ENCODE assay signal across 16 cellular contexts in the genomic region with DNA sequence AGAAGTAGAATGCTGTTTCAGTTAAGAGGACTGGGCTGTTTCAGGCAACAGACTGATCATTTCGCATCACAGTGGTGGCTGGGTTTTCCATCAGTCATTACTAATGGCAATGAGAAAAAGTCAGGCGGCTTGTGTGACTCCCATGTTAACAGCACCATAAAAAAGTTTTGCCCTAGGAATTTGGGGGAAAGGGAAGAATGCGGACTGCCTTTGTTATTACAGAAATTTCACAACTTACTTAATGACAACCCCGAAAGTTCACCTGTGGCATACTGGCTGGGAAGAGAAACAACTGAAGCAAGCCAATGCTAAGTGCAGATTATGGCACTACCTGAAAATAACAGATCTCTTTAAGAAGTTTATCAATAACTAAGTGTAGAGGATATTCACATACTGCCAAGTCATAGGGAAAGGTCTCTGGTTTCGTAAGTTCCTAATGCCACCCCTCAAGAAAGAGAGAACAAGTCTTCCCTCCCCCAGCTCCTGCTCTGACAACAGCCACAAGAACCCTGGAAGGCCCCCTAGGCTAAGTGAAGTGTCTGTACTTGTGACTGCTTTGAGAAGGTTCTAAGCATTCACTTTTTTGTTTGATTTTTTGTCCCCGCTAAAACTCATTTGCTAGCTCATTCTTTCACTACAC. TPM values are rescaled to one million over a fixed set of nuclear protein-coding genes. Genes with fewer than 3 reads are reported as not detected.
DNase-seq lines count a peak whose midpoint lies in the region; ATAC-seq lines count a peak whose summit lies in the region.
"Had no signal": no experiment of that assay in that cellular context is flagged by ENCODE, and none has a peak within 500 bp of the region (broad histone marks: within the 10 kb centered on the region; RNA-seq: fewer than 3 reads in every experiment).

No MANE protein-coding gene starts in this region.

- H3K4me3 Mint-ChIP-seq in activated T-helper 1 cell treated with anti-CD3 and anti-CD28 coated beads, Interleukin-12 subunit alpha, Interleukin-12 subunit beta, Interleukin-2, Interleukin-4 antibody, amounts not matched to agents 30 ng/mL and 10 ng/mL and 1 ng/mL, durations not matched to agents 14 hours and 24 hours and 36 hours: no peak overlapping the region
- H3K4me3 Mint-ChIP-seq: activated naive CD8-positive, alpha-beta T cell had no signal

- H3K9ac ChIP-seq in SK-N-MC (ENCODE audit: insufficient read length): no peak overlapping the region
- H3K9ac ChIP-seq: parathyroid adenoma had no signal

- no peak overlapping the region for H3K27ac Mint-ChIP-seq in activated T-helper 1 cell treated with anti-CD3 and anti-CD28 coated beads, Interleukin-12 subunit alpha, Interleukin-12 subunit beta, Interleukin-2, Interleukin-4 antibody, amounts not matched to agents 30 ng/mL and 10 ng/mL and 1 ng/mL, durations not matched to agents 14 hours and 24 hours and 36 hours
- H3K27ac Mint-ChIP-seq: activated naive CD8-positive, alpha-beta T cell had no signal

- H3K27ac ChIP-seq in SK-N-MC: peak overlapping the region; percentile 34; the same call in 1 of the 2 replicates
- H3K27ac ChIP-seq: parathyroid adenoma, WERI-Rb-1 had no signal

- H3K4me3 ChIP-seq in SK-N-MC: no peak overlapping the region

- no peaks in the 10 kb centered on the region for H3K9me3 Mint-ChIP-seq in activated T-helper 1 cell treated with anti-CD3 and anti-CD28 coated beads, Interleukin-12 subunit alpha, Interleukin-12 subunit beta, Interleukin-2, Interleukin-4 antibody, amounts not matched to agents 30 ng/mL and 10 ng/mL and 1 ng/mL, durations not matched to agents 14 hours and 24 hours and 36 hours

- peaks cover 61% of the 10 kb centered on the region for H3K36me3 ChIP-seq in SK-N-MC (ENCODE audit: insufficient read depth, low read length)

- peak; percentile 83 for ATAC-seq in GM18870 (IDR thresholded peaks at IDR 0.05; ENCODE audit: unreplicated experiment)
- ATAC-seq in HG02571 (IDR thresholded peaks at IDR 0.05; ENCODE audit: unreplicated experiment): peak; percentile 49
- ATAC-seq in HG03442 (IDR thresholded peaks at IDR 0.05; ENCODE audit: unreplicated experiment): peak; percentile 48
- ATAC-seq: Right ventricle myocardium inferior had no signal

- H3K4me1 Mint-ChIP-seq in activated T-helper 1 cell treated with anti-CD3 and anti-CD28 coated beads, Interleukin-12 subunit alpha, Interleukin-12 subunit beta, Interleukin-2, Interleukin-4 antibody, amounts not matched to agents 30 ng/mL and 10 ng/mL and 1 ng/mL, durations not matched to agents 14 hours and 24 hours and 36 hours (ENCODE audit: low read depth): no peaks in the 10 kb centered on the region

- intact Hi-C loops in activated T-helper 1 cell treated with anti-CD3 and anti-CD28 coated beads, Interleukin-12 subunit alpha, Interleukin-12 subunit beta, Interleukin-2, Interleukin-4 antibody, amounts not matched to agents 30 ng/mL and 10 ng/mL and 1 ng/mL, durations not matched to agents 14 hours and 24 hours and 36 hours (cut with micrococcal nuclease): no loop called here

- no peaks in the 10 kb centered on the region for H3K9me3 ChIP-seq in SK-N-MC (ENCODE audit: low read depth, low read length)

- no peaks in the 10 kb centered on the region for H3K27me3 Mint-ChIP-seq in activated T-helper 1 cell treated with anti-CD3 and anti-CD28 coated beads, Interleukin-12 subunit alpha, Interleukin-12 subunit beta, Interleukin-2, Interleukin-4 antibody, amounts not matched to agents 30 ng/mL and 10 ng/mL and 1 ng/mL, durations not matched to agents 14 hours and 24 hours and 36 hours (ENCODE audit: insufficient read depth)
- H3K27me3 Mint-ChIP-seq: activated naive CD8-positive, alpha-beta T cell had no signal

- no peak for DNase-seq in SK-N-MC (ENCODE audit: low read depth, low spot score)
- no peak for DNase-seq in activated T-helper 1 cell treated with anti-CD3 and anti-CD28 coated beads, Interleukin-12 subunit alpha, Interleukin-12 subunit beta, Interleukin-2, Interleukin-4 antibody, amounts not matched to agents 30 ng/mL and 10 ng/mL and 1 ng/mL, durations not matched to agents 14 hours and 24 hours and 36 hours (ENCODE audit: low spot score)
- DNase-seq in NCI-H526 (lab: John Stamatoyannopoulos, UW): no peak
- no peak for DNase-seq in DMS79 treated with DMSO at 0.1 percent for 48 hours (lab: John Stamatoyannopoulos, UW)
- DNase-seq in T1000 (lab: John Stamatoyannopoulos, UW): no peak
- DNase-seq: AML-193, GOT3, mesendoderm, NCI-H1048, WERI-Rb-1 had no signal

- peaks cover 48% of the 10 kb centered on the region for H3K36me3 Mint-ChIP-seq in activated T-helper 1 cell treated with anti-CD3 and anti-CD28 coated beads, Interleukin-12 subunit alpha, Interleukin-12 subunit beta, Interleukin-2, Interleukin-4 antibody, amounts not matched to agents 30 ng/mL and 10 ng/mL and 1 ng/mL, durations not matched to agents 14 hours and 24 hours and 36 hours (ENCODE audit: low read depth)

RNA-seq across cellular contexts. Expression of gene AP1S3, which starts 40.5 kb away (rescaled TPM):
- 11.9 and 14.4 TPM in 2 replicates for total RNA-seq in activated T-helper 1 cell treated with anti-CD3 and anti-CD28 coated beads, Interleukin-12 subunit alpha, Interleukin-12 subunit beta, Interleukin-2, Interleukin-4 antibody, amounts not matched to agents 30 ng/mL and 10 ng/mL and 1 ng/mL, durations not matched to agents 14 hours and 24 hours and 36 hours
